1 cellular context compared by ENCODE assay signal in genomic region chr5:11525020-11525419, GRCh38.
TF ChIP-seq lines count a peak whose summit lies in the region.

No MANE protein-coding gene starts in this region.

TF ChIP-seq in GM23338, 12 proteins besides CTCF, POLR2A, EP300 and RAD21:
- TF ChIP-seq STAT1 (IDR thresholded peaks at IDR 0.05; ENCODE audit: unreplicated experiment) (no peak), NANOG (IDR thresholded peaks at IDR 0.05; ENCODE audit: borderline replicate concordance) (peak; percentile 51; the same call in 1 of the 2 replicates)
